In genomic region chr1:3649342-3650247, GRCh38 we compare ENCODE assay signal across 8 cellular contexts. TPM values are rescaled to one million over a fixed set of nuclear protein-coding genes. Genes with fewer than 3 reads are reported as not detected.
DNase-seq lines count a peak whose midpoint lies in the region; ATAC-seq and TF ChIP-seq lines count a peak whose summit lies in the region.

TSS of gene WRAP73 (minus strand) at chr1:3650103. CDS start at chr1:3649999, 104 bp downstream.

- H3F3A ChIP-seq in MM.1S (ENCODE audit: insufficient read depth, low read length) (no peaks in the 10 kb centered on the region; the same call in 1 of the 2 replicates), SK-N-SH (replicated peaks; ENCODE audit: insufficient read depth) (no peaks in the 10 kb centered on the region)

- H3K4me2 ChIP-seq in MM.1S (ENCODE audit: low read depth, low read length) = peak within 1 kb of the TSS; percentile 91
- H3K4me2 ChIP-seq in SK-N-SH = peak within 1 kb of the TSS; percentile 91

- H3K9ac ChIP-seq in MM.1S (ENCODE audit: low read length) = peak within 1 kb of the TSS; percentile 84
- H3K9ac ChIP-seq in SK-N-SH = peak within 1 kb of the TSS; percentile 84

- H3K9me2 ChIP-seq in MM.1S (replicated peaks; ENCODE audit: insufficient read depth, low read length) (no peaks in the 10 kb centered on the region), SK-N-SH (no peaks in the 10 kb centered on the region)

- H3K4me1 ChIP-seq in MM.1S (ENCODE audit: low read length) = peaks cover 15% of the 10 kb centered on the region
- peaks cover 0 to 12% of the 10 kb centered on the region in 2 experiments; a peak in 2 of 4 replicates for H3K4me1 ChIP-seq in SK-N-SH (ENCODE audit: control insufficient read depth in 1 of 2, insufficient read depth in 2 of 2, low read depth in 1 of 2, low read length in 1 of 2)

- H3K27ac ChIP-seq in MM.1S (ENCODE audit: low read length) = no peak within 1 kb of the TSS
- peak within 1 kb of the TSS in 1 of 2 experiments; percentile 75; a peak in 1 of 4 replicates for H3K27ac ChIP-seq in SK-N-SH (ENCODE audit: low read depth in 2 of 2, low read length in 1 of 2)
- no peak within 1 kb of the TSS for H3K27ac ChIP-seq in temporal lobe (ENCODE audit: low read depth, low read length)

- POLR2A ChIA-PET in SK-N-SH (lab: Yijun Ruan, JAX) = interaction anchor here (1.2 kb wide), 1 partner anchor 21 kb away, joined by 4 read pairs; no protein-coding TSS in a partner anchor

- DNase-seq in GM04504 (ENCODE audit: low read depth) = peak; percentile 72
- DNase-seq in HCEC 1CT = peak; percentile 84
- peak; percentile 97 for DNase-seq in MM.1S
- DNase-seq in SK-N-SH = peak; percentile 95
- peak; percentile 91 for DNase-seq in activated naive CD4-positive, alpha-beta T cell treated with anti-CD3 and anti-CD28 coated beads, Interleukin-2, amount 50 U/mL, for 16 hours
- DNase-seq in glomerular visceral epithelial cell (ENCODE audit: extremely low spot score) = peak; percentile 90
- peak; percentile 74 for DNase-seq in omental fat pad (ENCODE audit: low spot score)

- CTCF ChIA-PET in SK-N-SH (lab: Yijun Ruan, JAX) = interaction anchor here (0.6 to 2.1 kb wide), 6 partner anchors 20 to 197 kb away, joined by 3 to 12 read pairs (median 4); no protein-coding TSS in a partner anchor

- H3K4me3 ChIP-seq in MM.1S (ENCODE audit: low read length) (peak within 1 kb of the TSS; percentile 99), SK-N-SH (ENCODE audit: low read depth in 2 of 2, low read length in 1 of 2) (peak within 1 kb of the TSS; percentile 83 to 98)

- WGBS in SK-N-SH (ENCODE audit: low lambda C conversion rate) = 2% methylated on average over 15 of the region's 60 CpGs

- H3K36me3 ChIP-seq in MM.1S (replicated peaks; ENCODE audit: insufficient read depth, low read length) (no peaks in the 10 kb centered on the region), SK-N-SH (replicated peaks in 1 of 2; ENCODE audit: control insufficient read depth in 1 of 2, insufficient read depth in 2 of 2, low read length in 1 of 2) (peaks cover 11 to 35% of the 10 kb centered on the region in 2 experiments)

- 0 out of 2 replicates have a peak, but pooled peaks have one; percentile 13 for TF ChIP-seq RAD21 in SK-N-SH (IDR thresholded peaks at IDR 0.05; ENCODE audit: low read length)

- ATAC-seq in omental fat pad (ENCODE audit: low FRiP score) = peak; percentile 79

- peak within 1 kb of the TSS; percentile 96 for H2AFZ ChIP-seq in MM.1S (ENCODE audit: low read length)
- peak within 1 kb of the TSS; percentile 79; the same call in 1 of the 2 replicates for H2AFZ ChIP-seq in SK-N-SH (ENCODE audit: low read depth)

- TF ChIP-seq CTCF in MM.1S (IDR thresholded peaks at IDR 0.05; ENCODE audit: low read length) (peak; percentile 33), SK-N-SH (IDR thresholded peaks at IDR 0.05) (peak; percentile 21; the same call in 1 of the 2 replicates), omental fat pad (IDR thresholded peaks at IDR 0.05) (no peak)

- H3K79me2 ChIP-seq in MM.1S (ENCODE audit: low read length) = peaks cover 41% of the 10 kb centered on the region
- H3K79me2 ChIP-seq in SK-N-SH (ENCODE audit: insufficient read depth) = peaks cover 19% of the 10 kb centered on the region

- no peaks in the 10 kb centered on the region for H3K9me3 ChIP-seq in MM.1S (replicated peaks; ENCODE audit: insufficient read depth, low read length)
- H3K9me3 ChIP-seq in SK-N-SH = no peaks in the 10 kb centered on the region

- TF ChIP-seq EP300 in SK-N-SH (IDR thresholded peaks at IDR 0.05; ENCODE audit: borderline replicate concordance in 1 of 2, low read depth in 1 of 2, low read length in 1 of 2) = no peak

- H4K20me1 ChIP-seq in MM.1S (ENCODE audit: insufficient read depth, low read length) (no peaks in the 10 kb centered on the region), SK-N-SH (ENCODE audit: insufficient read depth) (no peaks in the 10 kb centered on the region)

- H3K27me3 ChIP-seq in MM.1S (replicated peaks; ENCODE audit: insufficient read depth, low read length) (no peaks in the 10 kb centered on the region), SK-N-SH (ENCODE audit: insufficient read depth) (no peaks in the 10 kb centered on the region; the same call in 1 of the 2 replicates)

TF ChIP-seq in SK-N-SH, 30 proteins besides CTCF, POLR2A, EP300 and RAD21:
- peak; percentile 77; the same call in 1 of the 2 replicates for TF ChIP-seq YY1 (IDR thresholded peaks at IDR 0.05; ENCODE audit: low read depth)
- TF ChIP-seq POLR2AphosphoS5 (IDR thresholded peaks at IDR 0.05; ENCODE audit: low read depth, low read length) = peak; percentile 76; the same call in 1 of the 2 replicates
- peak; percentile 85 for TF ChIP-seq GABPA (IDR thresholded peaks at IDR 0.05; ENCODE audit: low read depth)
- TF ChIP-seq ELF1 (IDR thresholded peaks at IDR 0.05) = peak; percentile 91
- TF ChIP-seq SMC3 (IDR thresholded peaks at IDR 0.05; ENCODE audit: low read depth, low read length) = 0 out of 2 replicates have a peak, but pooled peaks have one; percentile 3
- TF ChIP-seq SIN3A (IDR thresholded peaks at IDR 0.05; ENCODE audit: borderline replicate concordance, low read depth, low read length) = peak; percentile 48; the same call in 1 of the 2 replicates
- TF ChIP-seq MAX (IDR thresholded peaks at IDR 0.05; ENCODE audit: low read depth) = peak; percentile 66
- peak; percentile 73; the same call in 1 of the 2 replicates for TF ChIP-seq ZBTB33 (IDR thresholded peaks at IDR 0.05; ENCODE audit: borderline replicate concordance, low read depth)
- no peak for TF ChIP-seq USF1 (IDR thresholded peaks at IDR 0.05; ENCODE audit: borderline replicate concordance, low read depth)
- no peak; the same call in 1 of the 2 replicates for TF ChIP-seq MXI1 (IDR thresholded peaks at IDR 0.05; ENCODE audit: low read depth, low read length)
- no peak for TF ChIP-seq RCOR1 (IDR thresholded peaks at IDR 0.05; ENCODE audit: low read length)
- peak; percentile 94 for TF ChIP-seq CHD2 (IDR thresholded peaks at IDR 0.05; ENCODE audit: low read length, partially characterized antibody)
- no peak for TF ChIP-seq MEF2A (IDR thresholded peaks at IDR 0.05; ENCODE audit: borderline replicate concordance, low read depth)
- peak; percentile 51 for TF ChIP-seq TAF1 (IDR thresholded peaks at IDR 0.05; ENCODE audit: borderline replicate concordance, low read depth, low read length)
- peak; percentile 15; the same call in 1 of the 2 replicates for TF ChIP-seq IRF3 (IDR thresholded peaks at IDR 0.05; ENCODE audit: low read depth, low read length)

RNA-seq across cellular contexts. Expression of gene WRAP73, which starts in this region (rescaled TPM):
- 61.9 and 67.8 TPM in 2 replicates for polyA plus RNA-seq in SK-N-SH (2012; rRNA removed)
- polyA plus RNA-seq in SK-N-SH (2012; cell fraction: cytosol; rRNA removed) = 33.1 and 45.1 TPM in 2 replicates
- polyA plus RNA-seq in SK-N-SH (2012; cell fraction: nucleus; rRNA removed) = 172 and 188 TPM in 2 replicates
- total RNA-seq in omental fat pad (10 to 100 TPM; 10.4 to 31.2 (median 15.5) TPM), temporal lobe (14.0 TPM)

Comparison
In these comparisons a context has a peak if more than half of its experiments do, and no peak if none do; other contexts are left out.
1. CTCF ChIP-seq: peak in MM.1S (single experiment) and SK-N-SH (single experiment); none in omental fat pad (0 of 3).
2. Peak in every context shown above with its lines, with median percentiles within 50 percentile points of each other: DNase-seq.